In genomic region chr13:52001120-52001731, GRCh38 we compare ENCODE assay signal across 7 cellular contexts. TPM values are rescaled to one million over a fixed set of nuclear protein-coding genes. Genes with fewer than 3 reads are reported as not detected.
DNase-seq lines count a peak whose midpoint lies in the region; ATAC-seq and TF ChIP-seq lines count a peak whose summit lies in the region.

No MANE protein-coding gene starts in this region.

- dilution Hi-C loops in IMR-90 (cut with HindIII; ENCODE audit: low sequenced_read_pairs, unreplicated experiment) = no loop called here

- no peak overlapping the region for H4K5ac ChIP-seq in IMR-90 (ENCODE audit: low read depth, low read length)

- no peak overlapping the region for H2AK5ac ChIP-seq in IMR-90 (ENCODE audit: low read depth, low read length)

- POLR2A ChIA-PET in IMR-90 (lab: Charles Lee; ENCODE audit: unreplicated experiment) = no interaction called here

- H3K27ac ChIP-seq in IMR-90 (ENCODE audit: insufficient read depth, low read length) (no peak overlapping the region), RWPE2 (ENCODE audit: poor library complexity, severe bottlenecking) (no peak overlapping the region), esophagus squamous epithelium (no peak overlapping the region)

- CTCF ChIA-PET in IMR-90 (lab: Yijun Ruan, JAX) = interaction anchor here (1.2 kb wide), 1 partner anchor 9 kb away, joined by 4 read pairs; no protein-coding TSS in a partner anchor

- no peaks in the 10 kb centered on the region for H3K9me1 ChIP-seq in IMR-90 (ENCODE audit: insufficient read depth, low read length)

- H3K56ac ChIP-seq in IMR-90 (ENCODE audit: extremely low read depth, insufficient read depth, low read length) = no peak overlapping the region

- H4K20me1 ChIP-seq in IMR-90 (ENCODE audit: insufficient read depth, low read length) = peaks cover 5% of the 10 kb centered on the region; the same call in 1 of the 2 replicates

- peak; percentile 53 for DNase-seq in G401 (ENCODE audit: low spot score)
- peak; percentile 49 for DNase-seq in IMR-90
- no peak for DNase-seq in RWPE2 (ENCODE audit: low spot score)
- no peak for DNase-seq in esophagus squamous epithelium (lab: John Stamatoyannopoulos, UW)
- no peak for DNase-seq in omental fat pad (ENCODE audit: low spot score)

- no peaks in the 10 kb centered on the region for H3K9me3 ChIP-seq in IMR-90 (ENCODE audit: control insufficient read depth, insufficient read depth, low read length)
- H3K9me3 ChIP-seq in RWPE2 (ENCODE audit: severe bottlenecking) = no peaks in the 10 kb centered on the region
- no peaks in the 10 kb centered on the region for H3K9me3 ChIP-seq in esophagus squamous epithelium

- in situ Hi-C loops in G401 (cut with HindIII; ENCODE audit: low sequenced_read_pairs) (no loop called here), IMR-90 (cut with MboI; ENCODE audit: low sequenced_read_pairs) (loop anchor here (5.0 to 25.0 kb wide), 2 partner anchors 126 to 461 kb away; partner anchors contain the start of genes CKAP2, NEK5 and VPS36)

- TF ChIP-seq POLR2A in IMR-90 (IDR thresholded peaks at IDR 0.05; ENCODE audit: low read depth, low read length) (no peak), esophagus squamous epithelium (IDR thresholded peaks at IDR 0.05) (no peak)

- no peak overlapping the region for H3K18ac ChIP-seq in IMR-90 (ENCODE audit: low read depth, low read length)

- H2BK5ac ChIP-seq in IMR-90 (ENCODE audit: low read depth, low read length, poor library complexity, severe bottlenecking) = no peak overlapping the region

- H3K79me1 ChIP-seq in IMR-90 (ENCODE audit: low read depth in 1 of 2, low read length in 2 of 2) = no peaks in the 10 kb centered on the region

- H3K4me1 ChIP-seq in IMR-90 (ENCODE audit: control insufficient read depth, insufficient read depth, low read length) (peaks cover 12% of the 10 kb centered on the region), RWPE2 (ENCODE audit: insufficient read depth, poor library complexity, severe bottlenecking) (no peaks in the 10 kb centered on the region), esophagus squamous epithelium (peaks cover 0 to 20% (median 7%) of the 10 kb centered on the region in 3 donors)

- 71 to 100% methylated on average over 1 to 2 of the region's 3 CpGs for WGBS in IMR-90 (ENCODE audit: extremely low coverage in 2 of 2, insufficient read length in 1 of 2), 2 experiments
- WGBS in esophagus squamous epithelium, 2 donors = 37 to 41% methylated on average over 3 of the region's 3 CpGs

- H4K91ac ChIP-seq in IMR-90 (ENCODE audit: insufficient read depth, low read depth, low read length) = no peak overlapping the region

- H3K4me3 ChIP-seq in IMR-90 (ENCODE audit: insufficient read depth, low read depth, low read length) = no peak overlapping the region
- no peak overlapping the region for H3K4me3 ChIP-seq in RWPE2 (ENCODE audit: severe bottlenecking)
- no peak overlapping the region for H3K4me3 ChIP-seq in esophagus squamous epithelium

- ATAC-seq in GM21360 (IDR thresholded peaks at IDR 0.05; ENCODE audit: unreplicated experiment) (peak; percentile 74), IMR-90 (ENCODE audit: low read depth) (peak; percentile 75), RWPE2 (ENCODE audit: low read depth) (peak; percentile 67), omental fat pad (ENCODE audit: low FRiP score) (peak; percentile 25), HG03196 (IDR thresholded peaks at IDR 0.05; ENCODE audit: unreplicated experiment) (no peak)

- H2BK20ac ChIP-seq in IMR-90 (ENCODE audit: low read depth, low read length) = no peak overlapping the region

- H3K27me3 ChIP-seq in IMR-90 (ENCODE audit: control insufficient read depth, insufficient read depth, low read length) (peaks cover 32% of the 10 kb centered on the region), RWPE2 (ENCODE audit: insufficient read depth, poor library complexity, severe bottlenecking) (no peaks in the 10 kb centered on the region), esophagus squamous epithelium (peaks cover 0 to 13% (median 0%) of the 10 kb centered on the region in 4 donors)

- no peak overlapping the region for H2BK120ac ChIP-seq in IMR-90 (ENCODE audit: low read depth, low read length)

- H3K9ac ChIP-seq in IMR-90 (ENCODE audit: low read depth, low read length) = no peak overlapping the region

- no peak overlapping the region for H4K8ac ChIP-seq in IMR-90 (ENCODE audit: low read depth in 2 of 2, low read length in 2 of 2)

- peak; percentile 63 for TF ChIP-seq CTCF in IMR-90 (conservative IDR thresholded peaks at IDR 0.05; ENCODE audit: low read depth, low read length)
- peak; percentile 61 for TF ChIP-seq CTCF in RWPE2 (IDR thresholded peaks at IDR 0.05; ENCODE audit: poor library complexity, severe bottlenecking)
- TF ChIP-seq CTCF in esophagus squamous epithelium (IDR thresholded peaks at IDR 0.05) = peak in 5 of 6 experiments; percentile 56 to 73 (median 62)
- TF ChIP-seq CTCF in omental fat pad (IDR thresholded peaks at IDR 0.05) = no peak

- peak overlapping the region; percentile 32 for H2AK9ac ChIP-seq in IMR-90 (replicated peaks; ENCODE audit: low read depth, low read length, poor library complexity)

- TF ChIP-seq RAD21 in IMR-90 (IDR thresholded peaks at IDR 0.05; ENCODE audit: low read length) = peak; percentile 52

- no TSS peak for BruUV-seq in IMR-90 (replicated peaks; lab: Mats Ljungman, UMichigan)

- H3K36me3 ChIP-seq in IMR-90 (ENCODE audit: control insufficient read depth, insufficient read depth, low read length) = no peaks in the 10 kb centered on the region
- H3K36me3 ChIP-seq in RWPE2 (ENCODE audit: low read depth) = no peaks in the 10 kb centered on the region
- no peaks in the 10 kb centered on the region for H3K36me3 ChIP-seq in esophagus squamous epithelium

- no peak overlapping the region for H2BK15ac ChIP-seq in IMR-90 (ENCODE audit: low read depth, low read length)

- H2AFZ ChIP-seq in IMR-90 (replicated peaks; ENCODE audit: low read length, poor library complexity) = peak overlapping the region; percentile 59

- H3K4ac ChIP-seq in IMR-90 (ENCODE audit: low read depth, low read length) = no peak overlapping the region

- H3K23ac ChIP-seq in IMR-90 (ENCODE audit: low read depth, low read length) = no peak overlapping the region

- no peak overlapping the region for H3K14ac ChIP-seq in IMR-90 (replicated peaks; ENCODE audit: low read depth, low read length)

- intact Hi-C loops in IMR-90 (cut with micrococcal nuclease) = loop anchor here (1.0 to 5.0 kb wide), 2 partner anchors 126 to 201 kb away; no protein-coding TSS in a partner anchor
- intact Hi-C loops in esophagus squamous epithelium (cut with DNase I) = no loop called here

- H3K4me2 ChIP-seq in IMR-90 (ENCODE audit: low read depth, low read length) = no peak overlapping the region

TF ChIP-seq in IMR-90, 13 proteins besides CTCF, POLR2A, EP300 and RAD21:
- TF ChIP-seq MAFK (IDR thresholded peaks at IDR 0.05; ENCODE audit: low read depth, low read length) (no peak), CHD1 (IDR thresholded peaks at IDR 0.05; ENCODE audit: low read depth, low read length) (no peak), MXI1 (IDR thresholded peaks at IDR 0.05; ENCODE audit: borderline replicate concordance, low read depth, low read length) (no peak), RFX5 (IDR thresholded peaks at IDR 0.05; ENCODE audit: low read depth, low read length) (no peak), SMC3 (IDR thresholded peaks at IDR 0.05; ENCODE audit: low read depth, low read length) (peak; percentile 46; the same call in 1 of the 2 replicates)

RNA-seq across cellular contexts. Expression of gene ATP7B, which starts 10.0 kb away (rescaled TPM):
- 2.9 and 5.8 TPM in 2 replicates for total RNA-seq in G401 (2014; rRNA removed; shearing (Covaris generic))
- total RNA-seq in IMR-90 (2012; rRNA removed) (2.2 and 2.7 TPM in 2 replicates), esophagus squamous epithelium (1 to 10 TPM in 3 of 4 donors, under 1 TPM in 1; 0.99 to 3.6 (median 2.6) TPM), omental fat pad (10 to 100 TPM in 2 of 4 donors, 1 to 10 TPM in 2; 5.2 to 29.2 (median 10.9) TPM)
- polyA plus RNA-seq in IMR-90 (2012; rRNA removed) = 2.2 and 2.9 TPM in 2 replicates
- polyA plus RNA-seq in IMR-90 (2012; cell fraction: cytosol; rRNA removed) = 0.97 and 1.7 TPM in 2 replicates
- polyA plus RNA-seq in IMR-90 (2012; cell fraction: nucleus; rRNA removed; ENCODE audit: low replicate concordance) = 7.2 and 9.2 TPM in 2 replicates

RNA-seq across cellular contexts. Expression of gene ALG11, which starts 11.0 kb away (rescaled TPM):
- 14.8 and 25.1 TPM in 2 replicates for total RNA-seq in G401 (2014; rRNA removed; shearing (Covaris generic))
- total RNA-seq in IMR-90 (2012; rRNA removed) = 12.7 and 25.6 TPM in 2 replicates
- polyA plus RNA-seq in IMR-90 (2012; rRNA removed) = 6.5 and 10.0 TPM in 2 replicates
- 0.98 and 1.5 TPM in 2 replicates for polyA plus RNA-seq in IMR-90 (2012; cell fraction: cytosol; rRNA removed)
- polyA plus RNA-seq in IMR-90 (2012; cell fraction: nucleus; rRNA removed; ENCODE audit: low replicate concordance) = 2.8 and 10.4 TPM in 2 replicates
- 10 to 100 TPM; 10.7 to 21.2 (median 14.4) TPM for total RNA-seq in esophagus squamous epithelium
- total RNA-seq in omental fat pad = 10 to 100 TPM; 17.5 to 27.7 (median 25.4) TPM

RNA-seq across cellular contexts. Expression of gene UTP14C, which starts 23.3 kb away (rescaled TPM):
- 13.8 and 16.7 TPM in 2 replicates for total RNA-seq in G401 (2014; rRNA removed; shearing (Covaris generic))
- total RNA-seq in IMR-90 (2012; rRNA removed) (12.5 and 16.4 TPM in 2 replicates), esophagus squamous epithelium (10 to 100 TPM in 1 of 4 donors, 1 to 10 TPM in 3; 6.3 to 11.8 (median 8.5) TPM), omental fat pad (10 to 100 TPM; 13.7 to 22.5 (median 14.8) TPM)
- 7.1 and 8.2 TPM in 2 replicates for polyA plus RNA-seq in IMR-90 (2012; rRNA removed)
- polyA plus RNA-seq in IMR-90 (2012; cell fraction: cytosol; rRNA removed) = 1.6 and 2.1 TPM in 2 replicates
- 0.85 and 7.2 TPM in 2 replicates for polyA plus RNA-seq in IMR-90 (2012; cell fraction: nucleus; rRNA removed; ENCODE audit: low replicate concordance)

Comparison
In these comparisons a context has a peak if more than half of its experiments do, and no peak if none do; other contexts are left out.
1. DNase-seq: peak in G401 (single experiment) and IMR-90 (single experiment); none in RWPE2 (single experiment), esophagus squamous epithelium (single experiment) and omental fat pad (single experiment).
2. CTCF ChIP-seq: peak in IMR-90 (single experiment), RWPE2 (single experiment) and esophagus squamous epithelium (5 of 6); none in omental fat pad (0 of 3).